ENCODE assay signal across 18 cellular contexts in the genomic region with DNA sequence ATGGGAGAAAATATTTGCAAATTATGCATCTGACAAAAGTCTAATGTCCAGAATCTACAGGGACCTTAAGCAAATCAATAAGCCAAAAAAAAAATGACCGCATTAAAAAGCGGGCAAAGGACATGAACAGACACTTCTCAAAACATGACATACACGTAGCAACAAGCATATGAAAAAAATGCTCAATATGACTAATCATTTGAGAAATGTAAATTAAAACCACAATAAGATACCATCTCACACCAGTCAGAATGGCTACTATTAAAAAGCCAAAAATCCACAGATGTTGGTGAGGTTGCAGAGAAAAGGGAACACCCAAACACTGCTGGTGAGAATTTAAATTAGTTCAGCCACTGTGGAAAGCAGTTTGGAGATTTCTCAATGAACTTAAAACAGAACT. TPM values are rescaled to one million over a fixed set of nuclear protein-coding genes. Genes with fewer than 3 reads are reported as not detected.
DNase-seq lines count a peak whose midpoint lies in the region; ATAC-seq and TF ChIP-seq lines count a peak whose summit lies in the region.
"Had no signal": no experiment of that assay in that cellular context is flagged by ENCODE, and none has a peak within 500 bp of the region (broad histone marks: within the 10 kb centered on the region; RNA-seq: fewer than 3 reads in every experiment).

No MANE protein-coding gene starts in this region.

- no peaks in the 10 kb centered on the region for H3K36me3 ChIP-seq in CD4-positive, alpha-beta memory T cell (ENCODE audit: insufficient read depth, low read length)
- H3K36me3 ChIP-seq: prostate gland had no signal

- peak; percentile 58 for ATAC-seq in GM18502 (IDR thresholded peaks at IDR 0.05; ENCODE audit: poor library complexity, unreplicated experiment)
- ATAC-seq: activated CD4-positive, CD25-positive, alpha-beta regulatory T cell treated with anti-CD3 and anti-CD28 coated beads, Interleukin-2, amount 50 U/mL, for 24 hours; body of pancreas; HCT116; left ventricle myocardium superior had no signal

- no peak overlapping the region for H3K4me3 ChIP-seq in cardiac fibroblast (replicated peaks in 1 of 2; ENCODE audit: low read depth in 2 of 2, low read length in 2 of 2)
- H3K4me3 ChIP-seq in CD4-positive, alpha-beta memory T cell (ENCODE audit: low read length in 2 of 2), result no peak overlapping the region
- H3K4me3 ChIP-seq: body of pancreas, prostate gland had no signal

- CTCF ChIA-PET in CD4-positive, alpha-beta memory T cell (lab: Charles Lee; ENCODE audit: partially characterized antibody), result no interaction called here

- TF ChIP-seq CTCF in cardiac fibroblast (IDR thresholded peaks at IDR 0.05; ENCODE audit: low read depth, low read length) (no peak), progenitor cell of endocrine pancreas (IDR thresholded peaks at IDR 0.05; ENCODE audit: unreplicated experiment) (no peak)

- no peaks in the 10 kb centered on the region for H3K4me1 ChIP-seq in CD4-positive, alpha-beta memory T cell (ENCODE audit: insufficient read depth, low read length)

- peak; percentile 73 for DNase-seq in LHCN-M2 (ENCODE audit: low read depth)
- peak; percentile 38 to 82 for DNase-seq in cardiac fibroblast (ENCODE audit: low read depth in 2 of 2)
- peak; percentile 27 for DNase-seq in myocyte (ENCODE audit: low read depth)
- DNase-seq in CD4-positive, alpha-beta memory T cell, result no peak
- no peak for DNase-seq in progenitor cell of endocrine pancreas (ENCODE audit: low spot score, unreplicated experiment)
- no peak for DNase-seq in Kasumi-1 (lab: John Stamatoyannopoulos, UW)
- no peak for DNase-seq in T-helper 9 cell
- DNase-seq: activated CD8-positive, alpha-beta memory T cell treated with anti-CD3 and anti-CD28 coated beads, Interleukin-2, amount 50 U/mL, for 4 hours; body of pancreas; foreskin melanocyte; left ventricle myocardium superior; NCI-H1092; Right ventricle myocardium superior had no signal

- H3K27ac Mint-ChIP-seq in CD4-positive, alpha-beta memory T cell, result no peak overlapping the region
- no peak overlapping the region for H3K27ac Mint-ChIP-seq in progenitor cell of endocrine pancreas
- H3K27ac Mint-ChIP-seq: T-helper 1 cell treated with Interleukin-12 subunit alpha and Interleukin-12 subunit beta and Interleukin-4 antibody, amounts not matched to agents 30 μg/mL and 1 μg/mL, for 36 hours had no signal

- H3K9me3 Mint-ChIP-seq in CD4-positive, alpha-beta memory T cell, result peaks cover 0 to 11% (median 5%) of the 10 kb centered on the region in 8 donors
- H3K9me3 Mint-ChIP-seq in progenitor cell of endocrine pancreas (ENCODE audit: low read depth), result peaks cover 8% of the 10 kb centered on the region
- H3K9me3 Mint-ChIP-seq: T-helper 1 cell treated with Interleukin-12 subunit alpha and Interleukin-12 subunit beta and Interleukin-4 antibody, amounts not matched to agents 30 μg/mL and 1 μg/mL, for 36 hours had no signal

- H3K4me3 Mint-ChIP-seq in CD4-positive, alpha-beta memory T cell, result no peak overlapping the region
- no peak overlapping the region for H3K4me3 Mint-ChIP-seq in progenitor cell of endocrine pancreas (ENCODE audit: low read depth)
- H3K4me3 Mint-ChIP-seq: T-helper 1 cell treated with Interleukin-12 subunit alpha and Interleukin-12 subunit beta and Interleukin-4 antibody, amounts not matched to agents 30 μg/mL and 1 μg/mL, for 36 hours had no signal

- POLR2A ChIA-PET in CD4-positive, alpha-beta memory T cell (lab: Charles Lee; ENCODE audit: partially characterized antibody), result no interaction called here

- H3K27me3 Mint-ChIP-seq in CD4-positive, alpha-beta memory T cell, result peaks cover 9 to 11% of the 10 kb centered on the region in 2 donors
- peaks cover 15% of the 10 kb centered on the region for H3K27me3 Mint-ChIP-seq in progenitor cell of endocrine pancreas

- H3K27ac ChIP-seq in CD4-positive, alpha-beta memory T cell (ENCODE audit: low read depth, low read length), result no peak overlapping the region
- H3K27ac ChIP-seq: body of pancreas, prostate gland had no signal

- intact Hi-C loops in CD4-positive, alpha-beta memory T cell (cut with micrococcal nuclease), result no loop called here

- no peaks in the 10 kb centered on the region for H3K27me3 ChIP-seq in CD4-positive, alpha-beta memory T cell (ENCODE audit: insufficient read depth, low read length)
- H3K27me3 ChIP-seq: body of pancreas had no signal

- no peaks in the 10 kb centered on the region for H3K9me3 ChIP-seq in CD4-positive, alpha-beta memory T cell (ENCODE audit: control insufficient read depth in 1 of 2, low read length in 2 of 2)
- H3K9me3 ChIP-seq: body of pancreas, prostate gland had no signal

- no peaks in the 10 kb centered on the region for H3K4me1 Mint-ChIP-seq in CD4-positive, alpha-beta memory T cell
- peaks cover 2% of the 10 kb centered on the region for H3K4me1 Mint-ChIP-seq in progenitor cell of endocrine pancreas (ENCODE audit: low read depth)

- no peaks in the 10 kb centered on the region for H3K36me3 Mint-ChIP-seq in CD4-positive, alpha-beta memory T cell
- H3K36me3 Mint-ChIP-seq in progenitor cell of endocrine pancreas (ENCODE audit: insufficient read depth), result peaks cover 13% of the 10 kb centered on the region

RNA-seq across cellular contexts. Expression of gene PAWR, which starts 16.1 kb away (rescaled TPM):
- total RNA-seq in LHCN-M2 (2014; rRNA removed) (8.3 and 13.9 TPM in 2 replicates), myocyte (6.6 and 6.7 TPM in 2 replicates), progenitor cell of endocrine pancreas (85.7 and 92.3 TPM in 2 replicates)
- polyA plus RNA-seq in LHCN-M2 (2012), result 13.7 TPM
- 24.0 TPM for polyA plus RNA-seq in myocyte (2012)
- 1 to 10 TPM; 2.8 to 4.7 TPM for total RNA-seq in CD4-positive, alpha-beta memory T cell
- polyA plus RNA-seq in CD4-positive, alpha-beta memory T cell, result 1 to 10 TPM in 1 of 2 donors, under 1 TPM in 1; 0.87 to 1.5 TPM

Comparison
In these comparisons a context has a peak if more than half of its experiments do, and no peak if none do; other contexts are left out.
1. DNase-seq: peak in LHCN-M2 (single experiment), cardiac fibroblast (2 of 2) and myocyte (single experiment); none in CD4-positive, alpha-beta memory T cell (0 of 5), progenitor cell of endocrine pancreas (single experiment), Kasumi-1 (0 of 2) and T-helper 9 cell (single experiment).